ENCODE assay signal across 23 cellular contexts in the genomic region with DNA sequence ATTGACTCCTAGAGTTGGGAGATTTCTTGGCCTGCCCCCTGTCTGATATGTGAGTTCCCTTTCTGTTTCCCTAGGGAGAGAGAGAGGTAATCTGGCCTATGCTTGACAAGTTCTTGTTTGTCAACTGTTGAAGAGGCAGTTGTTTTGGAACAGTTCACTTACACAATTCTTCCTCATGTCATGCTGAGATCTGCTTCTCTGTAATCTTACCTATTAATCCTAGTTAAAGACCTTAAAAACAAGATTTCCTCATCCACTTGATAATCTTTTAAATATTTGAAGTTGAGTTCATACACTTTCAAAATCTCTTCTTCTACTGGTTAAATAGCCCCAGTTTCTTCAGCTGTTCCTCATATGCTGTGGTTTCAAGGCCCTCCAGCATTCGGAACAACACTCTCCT.
"Had no signal": no experiment of that assay in that cellular context is flagged by ENCODE, and none has a peak within 500 bp of the region (broad histone marks: within the 10 kb centered on the region; RNA-seq: fewer than 3 reads in every experiment).

No MANE protein-coding gene starts in this region.

- H3K9ac ChIP-seq: parathyroid adenoma had no signal

- H3K4me3 ChIP-seq: coronary artery, heart right ventricle, prostate gland, right lobe of liver, spleen, thoracic aorta, transverse colon had no signal

- H3K27ac ChIP-seq: coronary artery, heart right ventricle, parathyroid adenoma, prostate gland, right lobe of liver, thoracic aorta, transverse colon had no signal

- H3K36me3 ChIP-seq: prostate gland, right lobe of liver had no signal

- H3K27me3 ChIP-seq: heart right ventricle, right lobe of liver, spleen, transverse colon had no signal

- H3K9me3 ChIP-seq: heart right ventricle, prostate gland, right lobe of liver, spleen, thoracic aorta, transverse colon had no signal

- H3K4me1 ChIP-seq: heart right ventricle, parathyroid adenoma, prostate gland, right lobe of liver, transverse colon had no signal

- H2AFZ ChIP-seq: parathyroid adenoma had no signal

- H3K79me2 ChIP-seq: parathyroid adenoma had no signal

- DNase-seq: effector CD4-positive, alpha-beta T cell; endodermal cell; erythroblast; heart right ventricle; hypothalamus; islet precursor cell; mammary epithelial cell; retina; right lobe of liver; spleen; stimulated activated CD4-positive, alpha-beta T cell treated with anti-CD3 and anti-CD28 coated beads, Interleukin-15, amount 100 ng/mL, for 24 hours; stimulated activated CD4-positive, alpha-beta T cell treated with anti-CD3 and anti-CD28 coated beads, Interleukin-1b, Interleukin-23, amount 100 ng/mL, for 48 hours; stimulated activated CD4-positive, alpha-beta T cell treated with anti-CD3 and anti-CD28 coated beads, Interleukin-4, amount 100 ng/mL, for 24 hours; stimulated activated naive CD8-positive, alpha-beta T cell treated with anti-CD3 and anti-CD28 coated beads, Interleukin-15, amount 100 ng/mL, for 72 hours; substantia nigra; transverse colon had no signal

- ATAC-seq: heart right ventricle; left lobe of liver; natural killer cell treated with Interleukin-12 subunit alpha and Interleukin-12 subunit beta and Interleukin-15 and Interleukin-18, amount 100 ng/mL, for 72 hours; right lobe of liver; stimulated activated memory B cell treated with anti-CD40 and anti-IgM and Interleukin-4, amounts not matched to agents 10 μg/mL and 1 μg/mL and 100 μg/mL, for 72 hours; stimulated activated naive CD8-positive, alpha-beta T cell treated with anti-CD3 and anti-CD28 coated beads, Interleukin-15, amount 100 ng/mL, for 72 hours had no signal
